ENCODE assay signal across 2 cellular contexts in the genomic region with DNA sequence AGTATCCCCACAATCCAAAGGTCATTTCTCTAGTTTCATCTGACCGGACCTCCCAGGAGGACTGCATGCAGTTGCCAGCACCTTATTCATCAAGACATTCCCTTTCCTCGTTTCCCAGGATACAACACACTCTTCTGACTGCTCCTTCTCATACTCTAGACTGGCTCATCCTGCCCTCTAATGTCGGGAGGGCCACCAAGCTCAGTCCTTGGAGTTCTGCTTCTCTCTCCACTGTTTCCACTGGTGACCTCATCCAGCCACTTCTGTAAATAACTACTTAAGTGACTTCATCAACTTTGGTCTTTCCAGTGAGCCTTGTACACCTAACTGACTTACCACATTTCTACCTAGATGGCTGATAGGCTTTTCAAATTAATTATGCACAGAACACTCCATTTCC.
TF ChIP-seq lines count a peak whose summit lies in the region.

No MANE protein-coding gene starts in this region.

TF ChIP-seq in SK-N-SH treated with all-trans-retinoic acid at 6 μM for 48 hours, 23 proteins besides CTCF, POLR2A, EP300 and RAD21 (continued from another document):
- TF ChIP-seq, protein P1, sequence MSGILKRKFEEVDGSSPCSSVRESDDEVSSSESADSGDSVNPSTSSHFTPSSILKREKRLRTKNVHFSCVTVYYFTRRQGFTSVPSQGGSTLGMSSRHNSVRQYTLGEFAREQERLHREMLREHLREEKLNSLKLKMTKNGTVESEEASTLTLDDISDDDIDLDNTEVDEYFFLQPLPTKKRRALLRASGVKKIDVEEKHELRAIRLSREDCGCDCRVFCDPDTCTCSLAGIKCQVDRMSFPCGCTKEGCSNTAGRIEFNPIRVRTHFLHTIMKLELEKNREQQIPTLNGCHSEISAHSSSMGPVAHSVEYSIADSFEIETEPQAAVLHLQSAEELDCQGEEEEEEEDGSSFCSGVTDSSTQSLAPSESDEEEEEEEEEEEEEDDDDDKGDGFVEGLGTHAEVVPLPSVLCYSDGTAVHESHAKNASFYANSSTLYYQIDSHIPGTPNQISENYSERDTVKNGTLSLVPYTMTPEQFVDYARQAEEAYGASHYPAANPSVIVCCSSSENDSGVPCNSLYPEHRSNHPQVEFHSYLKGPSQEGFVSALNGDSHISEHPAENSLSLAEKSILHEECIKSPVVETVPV (CRISPR knock-in tag; IDR thresholded peaks at IDR 0.05): no peak
- TF ChIP-seq ZFP3 (CRISPR knock-in tag; IDR thresholded peaks at IDR 0.05) (no peak), ESRRG (CRISPR knock-in tag; IDR thresholded peaks at IDR 0.05) (no peak), ZC3H10 (CRISPR knock-in tag; IDR thresholded peaks at IDR 0.05) (no peak), OSR1 (CRISPR knock-in tag; IDR thresholded peaks at IDR 0.05) (no peak)
- TF ChIP-seq, protein P2, sequence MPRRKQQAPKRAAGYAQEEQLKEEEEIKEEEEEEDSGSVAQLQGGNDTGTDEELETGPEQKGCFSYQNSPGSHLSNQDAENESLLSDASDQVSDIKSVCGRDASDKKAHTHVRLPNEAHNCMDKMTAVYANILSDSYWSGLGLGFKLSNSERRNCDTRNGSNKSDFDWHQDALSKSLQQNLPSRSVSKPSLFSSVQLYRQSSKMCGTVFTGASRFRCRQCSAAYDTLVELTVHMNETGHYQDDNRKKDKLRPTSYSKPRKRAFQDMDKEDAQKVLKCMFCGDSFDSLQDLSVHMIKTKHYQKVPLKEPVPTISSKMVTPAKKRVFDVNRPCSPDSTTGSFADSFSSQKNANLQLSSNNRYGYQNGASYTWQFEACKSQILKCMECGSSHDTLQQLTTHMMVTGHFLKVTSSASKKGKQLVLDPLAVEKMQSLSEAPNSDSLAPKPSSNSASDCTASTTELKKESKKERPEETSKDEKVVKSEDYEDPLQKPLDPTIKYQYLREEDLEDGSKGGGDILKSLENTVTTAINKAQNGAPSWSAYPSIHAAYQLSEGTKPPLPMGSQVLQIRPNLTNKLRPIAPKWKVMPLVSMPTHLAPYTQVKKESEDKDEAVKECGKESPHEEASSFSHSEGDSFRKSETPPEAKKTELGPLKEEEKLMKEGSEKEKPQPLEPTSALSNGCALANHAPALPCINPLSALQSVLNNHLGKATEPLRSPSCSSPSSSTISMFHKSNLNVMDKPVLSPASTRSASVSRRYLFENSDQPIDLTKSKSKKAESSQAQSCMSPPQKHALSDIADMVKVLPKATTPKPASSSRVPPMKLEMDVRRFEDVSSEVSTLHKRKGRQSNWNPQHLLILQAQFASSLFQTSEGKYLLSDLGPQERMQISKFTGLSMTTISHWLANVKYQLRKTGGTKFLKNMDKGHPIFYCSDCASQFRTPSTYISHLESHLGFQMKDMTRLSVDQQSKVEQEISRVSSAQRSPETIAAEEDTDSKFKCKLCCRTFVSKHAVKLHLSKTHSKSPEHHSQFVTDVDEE (CRISPR knock-in tag; IDR thresholded peaks at IDR 0.05): no peak

TF ChIP-seq in SK-N-SH, 30 proteins besides CTCF, POLR2A, EP300 and RAD21:
- TF ChIP-seq, protein P3, sequence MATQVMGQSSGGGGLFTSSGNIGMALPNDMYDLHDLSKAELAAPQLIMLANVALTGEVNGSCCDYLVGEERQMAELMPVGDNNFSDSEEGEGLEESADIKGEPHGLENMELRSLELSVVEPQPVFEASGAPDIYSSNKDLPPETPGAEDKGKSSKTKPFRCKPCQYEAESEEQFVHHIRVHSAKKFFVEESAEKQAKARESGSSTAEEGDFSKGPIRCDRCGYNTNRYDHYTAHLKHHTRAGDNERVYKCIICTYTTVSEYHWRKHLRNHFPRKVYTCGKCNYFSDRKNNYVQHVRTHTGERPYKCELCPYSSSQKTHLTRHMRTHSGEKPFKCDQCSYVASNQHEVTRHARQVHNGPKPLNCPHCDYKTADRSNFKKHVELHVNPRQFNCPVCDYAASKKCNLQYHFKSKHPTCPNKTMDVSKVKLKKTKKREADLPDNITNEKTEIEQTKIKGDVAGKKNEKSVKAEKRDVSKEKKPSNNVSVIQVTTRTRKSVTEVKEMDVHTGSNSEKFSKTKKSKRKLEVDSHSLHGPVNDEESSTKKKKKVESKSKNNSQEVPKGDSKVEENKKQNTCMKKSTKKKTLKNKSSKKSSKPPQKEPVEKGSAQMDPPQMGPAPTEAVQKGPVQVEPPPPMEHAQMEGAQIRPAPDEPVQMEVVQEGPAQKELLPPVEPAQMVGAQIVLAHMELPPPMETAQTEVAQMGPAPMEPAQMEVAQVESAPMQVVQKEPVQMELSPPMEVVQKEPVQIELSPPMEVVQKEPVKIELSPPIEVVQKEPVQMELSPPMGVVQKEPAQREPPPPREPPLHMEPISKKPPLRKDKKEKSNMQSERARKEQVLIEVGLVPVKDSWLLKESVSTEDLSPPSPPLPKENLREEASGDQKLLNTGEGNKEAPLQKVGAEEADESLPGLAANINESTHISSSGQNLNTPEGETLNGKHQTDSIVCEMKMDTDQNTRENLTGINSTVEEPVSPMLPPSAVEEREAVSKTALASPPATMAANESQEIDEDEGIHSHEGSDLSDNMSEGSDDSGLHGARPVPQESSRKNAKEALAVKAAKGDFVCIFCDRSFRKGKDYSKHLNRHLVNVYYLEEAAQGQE (IDR thresholded peaks at IDR 0.05; ENCODE audit: low read depth, low read length): no peak
- TF ChIP-seq, protein P4, sequence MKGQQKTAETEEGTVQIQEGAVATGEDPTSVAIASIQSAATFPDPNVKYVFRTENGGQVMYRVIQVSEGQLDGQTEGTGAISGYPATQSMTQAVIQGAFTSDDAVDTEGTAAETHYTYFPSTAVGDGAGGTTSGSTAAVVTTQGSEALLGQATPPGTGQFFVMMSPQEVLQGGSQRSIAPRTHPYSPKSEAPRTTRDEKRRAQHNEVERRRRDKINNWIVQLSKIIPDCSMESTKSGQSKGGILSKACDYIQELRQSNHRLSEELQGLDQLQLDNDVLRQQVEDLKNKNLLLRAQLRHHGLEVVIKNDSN (IDR thresholded peaks at IDR 0.05; ENCODE audit: borderline replicate concordance, low read depth): no peak
- TF ChIP-seq GABPA (IDR thresholded peaks at IDR 0.05; ENCODE audit: low read depth) (no peak), ELF1 (IDR thresholded peaks at IDR 0.05) (no peak), SMC3 (IDR thresholded peaks at IDR 0.05; ENCODE audit: low read depth, low read length) (no peak), TEAD4 (IDR thresholded peaks at IDR 0.05; ENCODE audit: borderline replicate concordance, insufficient read depth) (no peak), RXRA (IDR thresholded peaks at IDR 0.05; ENCODE audit: borderline replicate concordance, low read depth) (no peak), JUND (IDR thresholded peaks at IDR 0.05) (no peak), EZH2phosphoT487 (IDR thresholded peaks at IDR 0.05; ENCODE audit: borderline replicate concordance, low read depth) (no peak), MEF2A (IDR thresholded peaks at IDR 0.05; ENCODE audit: borderline replicate concordance, low read depth) (no peak), GATA2 (CRISPR knock-in tag; IDR thresholded peaks at IDR 0.05) (no peak), NFIC (IDR thresholded peaks at IDR 0.05; ENCODE audit: borderline replicate concordance) (no peak)
- TF ChIP-seq, protein P5, sequence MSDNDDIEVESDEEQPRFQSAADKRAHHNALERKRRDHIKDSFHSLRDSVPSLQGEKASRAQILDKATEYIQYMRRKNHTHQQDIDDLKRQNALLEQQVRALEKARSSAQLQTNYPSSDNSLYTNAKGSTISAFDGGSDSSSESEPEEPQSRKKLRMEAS (IDR thresholded peaks at IDR 0.05; ENCODE audit: low read depth): no peak
- TF ChIP-seq, protein P6, sequence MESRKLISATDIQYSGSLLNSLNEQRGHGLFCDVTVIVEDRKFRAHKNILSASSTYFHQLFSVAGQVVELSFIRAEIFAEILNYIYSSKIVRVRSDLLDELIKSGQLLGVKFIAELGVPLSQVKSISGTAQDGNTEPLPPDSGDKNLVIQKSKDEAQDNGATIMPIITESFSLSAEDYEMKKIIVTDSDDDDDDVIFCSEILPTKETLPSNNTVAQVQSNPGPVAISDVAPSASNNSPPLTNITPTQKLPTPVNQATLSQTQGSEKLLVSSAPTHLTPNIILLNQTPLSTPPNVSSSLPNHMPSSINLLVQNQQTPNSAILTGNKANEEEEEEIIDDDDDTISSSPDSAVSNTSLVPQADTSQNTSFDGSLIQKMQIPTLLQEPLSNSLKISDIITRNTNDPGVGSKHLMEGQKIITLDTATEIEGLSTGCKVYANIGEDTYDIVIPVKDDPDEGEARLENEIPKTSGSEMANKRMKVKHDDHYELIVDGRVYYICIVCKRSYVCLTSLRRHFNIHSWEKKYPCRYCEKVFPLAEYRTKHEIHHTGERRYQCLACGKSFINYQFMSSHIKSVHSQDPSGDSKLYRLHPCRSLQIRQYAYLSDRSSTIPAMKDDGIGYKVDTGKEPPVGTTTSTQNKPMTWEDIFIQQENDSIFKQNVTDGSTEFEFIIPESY (IDR thresholded peaks at IDR 0.05; ENCODE audit: borderline replicate concordance, low read depth): no peak
- TF ChIP-seq, protein P7, sequence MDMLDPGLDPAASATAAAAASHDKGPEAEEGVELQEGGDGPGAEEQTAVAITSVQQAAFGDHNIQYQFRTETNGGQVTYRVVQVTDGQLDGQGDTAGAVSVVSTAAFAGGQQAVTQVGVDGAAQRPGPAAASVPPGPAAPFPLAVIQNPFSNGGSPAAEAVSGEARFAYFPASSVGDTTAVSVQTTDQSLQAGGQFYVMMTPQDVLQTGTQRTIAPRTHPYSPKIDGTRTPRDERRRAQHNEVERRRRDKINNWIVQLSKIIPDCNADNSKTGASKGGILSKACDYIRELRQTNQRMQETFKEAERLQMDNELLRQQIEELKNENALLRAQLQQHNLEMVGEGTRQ (IDR thresholded peaks at IDR 0.05; ENCODE audit: borderline replicate concordance, low read depth, low read length): no peak
- TF ChIP-seq, protein P8, sequence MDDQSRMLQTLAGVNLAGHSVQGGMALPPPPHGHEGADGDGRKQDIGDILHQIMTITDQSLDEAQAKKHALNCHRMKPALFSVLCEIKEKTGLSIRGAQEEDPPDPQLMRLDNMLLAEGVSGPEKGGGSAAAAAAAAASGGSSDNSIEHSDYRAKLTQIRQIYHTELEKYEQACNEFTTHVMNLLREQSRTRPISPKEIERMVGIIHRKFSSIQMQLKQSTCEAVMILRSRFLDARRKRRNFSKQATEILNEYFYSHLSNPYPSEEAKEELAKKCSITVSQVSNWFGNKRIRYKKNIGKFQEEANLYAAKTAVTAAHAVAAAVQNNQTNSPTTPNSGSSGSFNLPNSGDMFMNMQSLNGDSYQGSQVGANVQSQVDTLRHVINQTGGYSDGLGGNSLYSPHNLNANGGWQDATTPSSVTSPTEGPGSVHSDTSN (IDR thresholded peaks at IDR 0.05): no peak
- TF ChIP-seq, protein P9, sequence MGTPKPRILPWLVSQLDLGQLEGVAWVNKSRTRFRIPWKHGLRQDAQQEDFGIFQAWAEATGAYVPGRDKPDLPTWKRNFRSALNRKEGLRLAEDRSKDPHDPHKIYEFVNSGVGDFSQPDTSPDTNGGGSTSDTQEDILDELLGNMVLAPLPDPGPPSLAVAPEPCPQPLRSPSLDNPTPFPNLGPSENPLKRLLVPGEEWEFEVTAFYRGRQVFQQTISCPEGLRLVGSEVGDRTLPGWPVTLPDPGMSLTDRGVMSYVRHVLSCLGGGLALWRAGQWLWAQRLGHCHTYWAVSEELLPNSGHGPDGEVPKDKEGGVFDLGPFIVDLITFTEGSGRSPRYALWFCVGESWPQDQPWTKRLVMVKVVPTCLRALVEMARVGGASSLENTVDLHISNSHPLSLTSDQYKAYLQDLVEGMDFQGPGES (IDR thresholded peaks at IDR 0.05; ENCODE audit: low read depth, low read length): no peak
TF ChIP-seq in SK-N-SH: peak in this region for 0.
